In genomic region chr4:39046243-39046642, GRCh38 we compare ENCODE assay signal across 2 cellular contexts.
TF ChIP-seq lines count a peak whose summit lies in the region.

No MANE protein-coding gene starts in this region.

TF ChIP-seq in HCT116, 20 proteins besides CTCF, POLR2A, EP300 and RAD21 (continued from another document):
- TF ChIP-seq YY1 (IDR thresholded peaks at IDR 0.05; ENCODE audit: extremely low read depth, insufficient replicate concordance, low read depth, low read length) (no peak), CEBPB (IDR thresholded peaks at IDR 0.05; ENCODE audit: low read depth) (no peak), JUND (IDR thresholded peaks at IDR 0.05) (no peak), FOSL1 (IDR thresholded peaks at IDR 0.05; ENCODE audit: low read depth) (no peak), EGR1 (IDR thresholded peaks at IDR 0.05; ENCODE audit: low read depth) (no peak), SRF (IDR thresholded peaks at IDR 0.05; ENCODE audit: low read depth) (no peak), SP1 (IDR thresholded peaks at IDR 0.05; ENCODE audit: low read depth) (no peak), ELF1 (IDR thresholded peaks at IDR 0.05; ENCODE audit: borderline replicate concordance, low read depth) (no peak)
- TF ChIP-seq, protein P1, sequence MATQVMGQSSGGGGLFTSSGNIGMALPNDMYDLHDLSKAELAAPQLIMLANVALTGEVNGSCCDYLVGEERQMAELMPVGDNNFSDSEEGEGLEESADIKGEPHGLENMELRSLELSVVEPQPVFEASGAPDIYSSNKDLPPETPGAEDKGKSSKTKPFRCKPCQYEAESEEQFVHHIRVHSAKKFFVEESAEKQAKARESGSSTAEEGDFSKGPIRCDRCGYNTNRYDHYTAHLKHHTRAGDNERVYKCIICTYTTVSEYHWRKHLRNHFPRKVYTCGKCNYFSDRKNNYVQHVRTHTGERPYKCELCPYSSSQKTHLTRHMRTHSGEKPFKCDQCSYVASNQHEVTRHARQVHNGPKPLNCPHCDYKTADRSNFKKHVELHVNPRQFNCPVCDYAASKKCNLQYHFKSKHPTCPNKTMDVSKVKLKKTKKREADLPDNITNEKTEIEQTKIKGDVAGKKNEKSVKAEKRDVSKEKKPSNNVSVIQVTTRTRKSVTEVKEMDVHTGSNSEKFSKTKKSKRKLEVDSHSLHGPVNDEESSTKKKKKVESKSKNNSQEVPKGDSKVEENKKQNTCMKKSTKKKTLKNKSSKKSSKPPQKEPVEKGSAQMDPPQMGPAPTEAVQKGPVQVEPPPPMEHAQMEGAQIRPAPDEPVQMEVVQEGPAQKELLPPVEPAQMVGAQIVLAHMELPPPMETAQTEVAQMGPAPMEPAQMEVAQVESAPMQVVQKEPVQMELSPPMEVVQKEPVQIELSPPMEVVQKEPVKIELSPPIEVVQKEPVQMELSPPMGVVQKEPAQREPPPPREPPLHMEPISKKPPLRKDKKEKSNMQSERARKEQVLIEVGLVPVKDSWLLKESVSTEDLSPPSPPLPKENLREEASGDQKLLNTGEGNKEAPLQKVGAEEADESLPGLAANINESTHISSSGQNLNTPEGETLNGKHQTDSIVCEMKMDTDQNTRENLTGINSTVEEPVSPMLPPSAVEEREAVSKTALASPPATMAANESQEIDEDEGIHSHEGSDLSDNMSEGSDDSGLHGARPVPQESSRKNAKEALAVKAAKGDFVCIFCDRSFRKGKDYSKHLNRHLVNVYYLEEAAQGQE (IDR thresholded peaks at IDR 0.05; ENCODE audit: low read depth) = no peak
- TF ChIP-seq, protein P2, sequence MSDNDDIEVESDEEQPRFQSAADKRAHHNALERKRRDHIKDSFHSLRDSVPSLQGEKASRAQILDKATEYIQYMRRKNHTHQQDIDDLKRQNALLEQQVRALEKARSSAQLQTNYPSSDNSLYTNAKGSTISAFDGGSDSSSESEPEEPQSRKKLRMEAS (IDR thresholded peaks at IDR 0.05) = no peak
- TF ChIP-seq, protein P3, sequence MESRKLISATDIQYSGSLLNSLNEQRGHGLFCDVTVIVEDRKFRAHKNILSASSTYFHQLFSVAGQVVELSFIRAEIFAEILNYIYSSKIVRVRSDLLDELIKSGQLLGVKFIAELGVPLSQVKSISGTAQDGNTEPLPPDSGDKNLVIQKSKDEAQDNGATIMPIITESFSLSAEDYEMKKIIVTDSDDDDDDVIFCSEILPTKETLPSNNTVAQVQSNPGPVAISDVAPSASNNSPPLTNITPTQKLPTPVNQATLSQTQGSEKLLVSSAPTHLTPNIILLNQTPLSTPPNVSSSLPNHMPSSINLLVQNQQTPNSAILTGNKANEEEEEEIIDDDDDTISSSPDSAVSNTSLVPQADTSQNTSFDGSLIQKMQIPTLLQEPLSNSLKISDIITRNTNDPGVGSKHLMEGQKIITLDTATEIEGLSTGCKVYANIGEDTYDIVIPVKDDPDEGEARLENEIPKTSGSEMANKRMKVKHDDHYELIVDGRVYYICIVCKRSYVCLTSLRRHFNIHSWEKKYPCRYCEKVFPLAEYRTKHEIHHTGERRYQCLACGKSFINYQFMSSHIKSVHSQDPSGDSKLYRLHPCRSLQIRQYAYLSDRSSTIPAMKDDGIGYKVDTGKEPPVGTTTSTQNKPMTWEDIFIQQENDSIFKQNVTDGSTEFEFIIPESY (IDR thresholded peaks at IDR 0.05; ENCODE audit: extremely low read depth, insufficient replicate concordance, low read length) = no peak
TF ChIP-seq in HCT116: peak in this region for 0.

TF ChIP-seq in liver, 16 proteins besides CTCF, POLR2A, EP300 and RAD21:
- TF ChIP-seq, protein P3 (IDR thresholded peaks at IDR 0.05) = no peak
- TF ChIP-seq, protein P1 (IDR thresholded peaks at IDR 0.05) = no peak
- TF ChIP-seq TAF1 (conservative IDR thresholded peaks at IDR 0.05) (no peak), FOXA1 (IDR thresholded peaks at IDR 0.05) (no peak), EGR1 (IDR thresholded peaks at IDR 0.05; ENCODE audit: low read depth in 2 of 2) (no peak), HNF4G (IDR thresholded peaks at IDR 0.05) (no peak), SP1 (IDR thresholded peaks at IDR 0.05) (no peak), RXRA (IDR thresholded peaks at IDR 0.05) (no peak), YY1 (IDR thresholded peaks at IDR 0.05) (no peak), JUND (IDR thresholded peaks at IDR 0.05) (no peak), FOXA2 (IDR thresholded peaks at IDR 0.05) (no peak)
- TF ChIP-seq, protein P2 (IDR thresholded peaks at IDR 0.05) = no peak
- TF ChIP-seq, protein P4, sequence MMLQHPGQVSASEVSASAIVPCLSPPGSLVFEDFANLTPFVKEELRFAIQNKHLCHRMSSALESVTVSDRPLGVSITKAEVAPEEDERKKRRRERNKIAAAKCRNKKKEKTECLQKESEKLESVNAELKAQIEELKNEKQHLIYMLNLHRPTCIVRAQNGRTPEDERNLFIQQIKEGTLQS (IDR thresholded peaks at IDR 0.05) = no peak
